Comparison of ENCODE assay signal across 1 cellular context in the genomic region with DNA sequence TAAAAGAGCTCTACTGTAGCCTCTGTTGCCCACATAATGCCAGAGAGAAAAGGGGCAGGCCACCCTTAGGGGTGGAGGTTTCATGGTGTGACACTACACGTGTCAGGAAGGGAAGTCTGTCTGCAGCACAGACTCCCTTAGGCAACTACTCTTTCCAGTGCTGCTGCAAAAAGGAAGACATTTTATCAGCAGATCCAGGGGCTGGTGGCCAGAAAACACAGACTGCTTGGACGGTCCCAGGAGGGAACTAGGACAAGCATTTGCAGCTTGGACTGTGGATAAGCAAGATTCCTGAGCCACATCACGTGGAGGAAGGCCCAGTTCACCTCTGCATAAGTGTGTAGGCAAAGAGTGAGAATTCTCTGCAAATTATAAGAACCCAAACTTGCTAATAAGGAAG.
TF ChIP-seq lines count a peak whose summit lies in the region.

No MANE protein-coding gene starts in this region.

TF ChIP-seq in HepG2, 621 proteins besides CTCF, POLR2A, EP300 and RAD21 (continued from another document):
- TF ChIP-seq, protein P1, sequence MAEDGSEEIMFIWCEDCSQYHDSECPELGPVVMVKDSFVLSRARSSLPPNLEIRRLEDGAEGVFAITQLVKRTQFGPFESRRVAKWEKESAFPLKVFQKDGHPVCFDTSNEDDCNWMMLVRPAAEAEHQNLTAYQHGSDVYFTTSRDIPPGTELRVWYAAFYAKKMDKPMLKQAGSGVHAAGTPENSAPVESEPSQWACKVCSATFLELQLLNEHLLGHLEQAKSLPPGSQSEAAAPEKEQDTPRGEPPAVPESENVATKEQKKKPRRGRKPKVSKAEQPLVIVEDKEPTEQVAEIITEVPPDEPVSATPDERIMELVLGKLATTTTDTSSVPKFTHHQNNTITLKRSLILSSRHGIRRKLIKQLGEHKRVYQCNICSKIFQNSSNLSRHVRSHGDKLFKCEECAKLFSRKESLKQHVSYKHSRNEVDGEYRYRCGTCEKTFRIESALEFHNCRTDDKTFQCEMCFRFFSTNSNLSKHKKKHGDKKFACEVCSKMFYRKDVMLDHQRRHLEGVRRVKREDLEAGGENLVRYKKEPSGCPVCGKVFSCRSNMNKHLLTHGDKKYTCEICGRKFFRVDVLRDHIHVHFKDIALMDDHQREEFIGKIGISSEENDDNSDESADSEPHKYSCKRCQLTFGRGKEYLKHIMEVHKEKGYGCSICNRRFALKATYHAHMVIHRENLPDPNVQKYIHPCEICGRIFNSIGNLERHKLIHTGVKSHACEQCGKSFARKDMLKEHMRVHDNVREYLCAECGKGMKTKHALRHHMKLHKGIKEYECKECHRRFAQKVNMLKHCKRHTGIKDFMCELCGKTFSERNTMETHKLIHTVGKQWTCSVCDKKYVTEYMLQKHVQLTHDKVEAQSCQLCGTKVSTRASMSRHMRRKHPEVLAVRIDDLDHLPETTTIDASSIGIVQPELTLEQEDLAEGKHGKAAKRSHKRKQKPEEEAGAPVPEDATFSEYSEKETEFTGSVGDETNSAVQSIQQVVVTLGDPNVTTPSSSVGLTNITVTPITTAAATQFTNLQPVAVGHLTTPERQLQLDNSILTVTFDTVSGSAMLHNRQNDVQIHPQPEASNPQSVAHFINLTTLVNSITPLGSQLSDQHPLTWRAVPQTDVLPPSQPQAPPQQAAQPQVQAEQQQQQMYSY (CRISPR knock-in tag; IDR thresholded peaks at IDR 0.05) = no peak
- TF ChIP-seq ZNF674 (CRISPR knock-in tag; IDR thresholded peaks at IDR 0.05; ENCODE audit: low read depth) (no peak), ZNF383 (CRISPR knock-in tag; IDR thresholded peaks at IDR 0.05; ENCODE audit: borderline replicate concordance) (no peak), ZNF652 (CRISPR knock-in tag; IDR thresholded peaks at IDR 0.05; ENCODE audit: borderline replicate concordance, low read depth) (no peak)
- TF ChIP-seq, protein P2, sequence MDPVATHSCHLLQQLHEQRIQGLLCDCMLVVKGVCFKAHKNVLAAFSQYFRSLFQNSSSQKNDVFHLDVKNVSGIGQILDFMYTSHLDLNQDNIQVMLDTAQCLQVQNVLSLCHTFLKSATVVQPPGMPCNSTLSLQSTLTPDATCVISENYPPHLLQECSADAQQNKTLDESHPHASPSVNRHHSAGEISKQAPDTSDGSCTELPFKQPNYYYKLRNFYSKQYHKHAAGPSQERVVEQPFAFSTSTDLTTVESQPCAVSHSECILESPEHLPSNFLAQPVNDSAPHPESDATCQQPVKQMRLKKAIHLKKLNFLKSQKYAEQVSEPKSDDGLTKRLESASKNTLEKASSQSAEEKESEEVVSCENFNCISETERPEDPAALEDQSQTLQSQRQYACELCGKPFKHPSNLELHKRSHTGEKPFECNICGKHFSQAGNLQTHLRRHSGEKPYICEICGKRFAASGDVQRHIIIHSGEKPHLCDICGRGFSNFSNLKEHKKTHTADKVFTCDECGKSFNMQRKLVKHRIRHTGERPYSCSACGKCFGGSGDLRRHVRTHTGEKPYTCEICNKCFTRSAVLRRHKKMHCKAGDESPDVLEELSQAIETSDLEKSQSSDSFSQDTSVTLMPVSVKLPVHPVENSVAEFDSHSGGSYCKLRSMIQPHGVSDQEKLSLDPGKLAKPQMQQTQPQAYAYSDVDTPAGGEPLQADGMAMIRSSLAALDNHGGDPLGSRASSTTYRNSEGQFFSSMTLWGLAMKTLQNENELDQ (CRISPR knock-in tag; IDR thresholded peaks at IDR 0.05; ENCODE audit: borderline replicate concordance) = no peak
